8 cellular contexts compared by ENCODE assay signal in the genomic region with DNA sequence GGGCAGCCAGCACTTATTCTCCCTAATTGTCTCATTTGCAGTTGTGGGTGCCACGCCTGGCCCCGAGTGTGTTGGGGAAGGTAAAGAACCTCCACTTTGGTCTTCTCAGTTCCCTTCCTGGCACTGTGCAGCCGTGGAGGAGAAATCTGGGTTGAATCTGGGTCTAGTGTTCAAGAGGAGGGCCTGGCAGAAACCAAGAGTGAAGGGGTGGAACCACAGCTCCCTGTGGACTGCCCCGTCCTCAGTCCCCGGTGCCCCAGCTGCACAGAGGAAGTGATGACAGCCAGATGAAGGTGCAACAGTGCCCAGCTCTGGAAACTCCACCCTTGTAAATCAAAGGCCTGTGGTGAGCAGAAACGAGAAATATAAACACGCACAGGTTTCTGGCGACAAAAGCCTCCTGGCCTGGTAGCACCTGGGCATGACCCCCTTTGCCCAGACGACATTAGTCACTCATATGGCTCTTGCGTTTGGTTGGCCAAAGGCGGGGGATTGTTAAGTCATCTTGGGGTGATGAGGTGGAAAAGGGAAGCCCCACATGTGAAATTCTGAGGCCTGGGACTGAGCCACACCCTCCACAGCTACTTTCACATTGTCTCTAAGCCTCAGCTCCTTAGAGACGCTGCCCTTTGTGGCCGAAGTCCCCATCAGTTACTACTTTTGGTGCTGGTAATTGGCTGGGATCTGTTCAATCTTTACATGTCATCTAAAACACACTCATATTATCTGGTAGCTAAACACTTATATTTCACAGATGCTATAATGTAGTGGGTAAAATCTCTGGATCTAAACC. TPM values are rescaled to one million over a fixed set of nuclear protein-coding genes. Genes with fewer than 3 reads are reported as not detected.
DNase-seq lines count a peak whose midpoint lies in the region; ATAC-seq and TF ChIP-seq lines count a peak whose summit lies in the region.

No MANE protein-coding gene starts in this region.

- peaks cover 5% of the 10 kb centered on the region for H3K27me3 Mint-ChIP-seq in nephron (ENCODE audit: low read depth)
- no peaks in the 10 kb centered on the region for H3K27me3 Mint-ChIP-seq in type B pancreatic cell

- peaks cover 32% of the 10 kb centered on the region for H3K4me1 Mint-ChIP-seq in nephron
- H3K4me1 Mint-ChIP-seq in type B pancreatic cell (ENCODE audit: unreplicated experiment) = peaks cover 43% of the 10 kb centered on the region

- DNase-seq in T follicular helper cell (ENCODE audit: low read depth) (peak; percentile 81), ascending aorta (ENCODE audit: low spot score in 2 of 2) (no peak), type B pancreatic cell (ENCODE audit: extremely low spot score, unreplicated experiment) (no peak), NCI-H1417 (lab: John Stamatoyannopoulos, UW) (no peak), NCI-H1930 (lab: John Stamatoyannopoulos, UW) (no peak)

- ATAC-seq in GM18873 (IDR thresholded peaks at IDR 0.05; ENCODE audit: low FRiP score, unreplicated experiment) = peak; percentile 57
- ATAC-seq in HG03025 (IDR thresholded peaks at IDR 0.05; ENCODE audit: low FRiP score, unreplicated experiment) = peak; percentile 54

- intact Hi-C loops in ascending aorta (cut with DNase I) = no loop called here

- H3K36me3 Mint-ChIP-seq in nephron (ENCODE audit: low read depth) (no peaks in the 10 kb centered on the region), type B pancreatic cell (no peaks in the 10 kb centered on the region)

- H3K4me3 Mint-ChIP-seq in nephron = no peak overlapping the region
- H3K4me3 Mint-ChIP-seq in type B pancreatic cell = peak overlapping the region; percentile 45

- peak overlapping the region in 2 of 3 experiments; percentile 68 to 71 for H3K27ac Mint-ChIP-seq in nephron
- peak overlapping the region; percentile 56 for H3K27ac Mint-ChIP-seq in type B pancreatic cell

- TF ChIP-seq CTCF in ascending aorta (IDR thresholded peaks at IDR 0.05) (no peak), nephron (IDR thresholded peaks at IDR 0.05; ENCODE audit: unreplicated experiment in 3 of 3) (no peak), type B pancreatic cell (conservative IDR thresholded peaks at IDR 0.05) (no peak)

- no peaks in the 10 kb centered on the region for H3K9me3 Mint-ChIP-seq in nephron
- H3K9me3 Mint-ChIP-seq in type B pancreatic cell = no peaks in the 10 kb centered on the region

- H3K27ac ChIP-seq in ascending aorta = peak overlapping the region; percentile 40 to 54

- H3K36me3 ChIP-seq in ascending aorta = no peaks in the 10 kb centered on the region

- H3K9me3 ChIP-seq in ascending aorta = no peaks in the 10 kb centered on the region

- no peak overlapping the region for H3K4me3 ChIP-seq in ascending aorta

- H3K4me1 ChIP-seq in ascending aorta = peaks cover 16 to 34% of the 10 kb centered on the region in 2 donors

- H3K27me3 ChIP-seq in ascending aorta = no peaks in the 10 kb centered on the region

RNA-seq across cellular contexts. Expression of a gene that starts 4.2 kb away (rescaled TPM):
- total RNA-seq in ascending aorta (336 TPM), type B pancreatic cell (ENCODE audit: low replicate concordance) (37.2 and 49.8 TPM in 2 replicates)
